ENCODE assay signal across 15 cellular contexts in the genomic region with DNA sequence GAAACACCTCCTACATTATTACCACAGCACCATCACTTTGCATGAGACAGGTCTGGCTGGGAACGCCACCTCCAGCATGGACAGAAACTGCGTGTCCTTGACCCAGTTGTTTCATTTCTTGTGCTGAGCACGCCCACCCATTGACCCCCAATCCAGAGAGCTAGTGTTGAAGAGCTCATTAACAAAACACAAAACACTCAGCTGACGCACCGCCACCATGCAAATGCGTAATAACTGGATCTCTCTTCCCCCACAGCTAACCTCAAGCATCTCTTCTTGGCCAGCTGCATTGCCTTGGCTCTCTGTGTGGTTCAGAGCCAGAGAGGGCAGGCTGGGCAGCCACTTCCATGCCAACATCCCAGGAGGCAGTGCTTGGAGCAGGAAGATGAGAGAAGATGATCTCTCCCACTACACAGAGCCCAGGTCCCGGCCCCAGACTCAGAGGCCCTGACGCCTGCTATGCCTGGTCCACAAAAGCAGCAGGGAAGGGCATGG.
DNase-seq lines count a peak whose midpoint lies in the region; ATAC-seq and TF ChIP-seq lines count a peak whose summit lies in the region.
"Had no signal": no experiment of that assay in that cellular context is flagged by ENCODE, and none has a peak within 500 bp of the region (broad histone marks: within the 10 kb centered on the region; RNA-seq: fewer than 3 reads in every experiment).

No MANE protein-coding gene starts in this region.

- no peaks in the 10 kb centered on the region for H3K27me3 ChIP-seq in ascending aorta
- H3K27me3 ChIP-seq in sigmoid colon = no peaks in the 10 kb centered on the region

- intact Hi-C loops in ascending aorta (cut with DNase I) (loop anchor here (1.0 to 5.0 kb wide), 2 partner anchors 49 to 70 kb away; no protein-coding TSS in a partner anchor), cardiac septum (cut with DNase I) (loop anchor here (5.0 kb wide), 1 partner anchor 70 kb away; no protein-coding TSS in a partner anchor), sigmoid colon (cut with DNase I) (loop anchor here (5.0 kb wide), 1 partner anchor 80 kb away; no protein-coding TSS in a partner anchor)

- H3K9me3 Mint-ChIP-seq in activated naive CD4-positive, alpha-beta T cell treated with anti-CD3 and anti-CD28 coated beads, Interleukin-2, amount 10 ng/mL, durations not matched to agents 7 days and 5 days = peaks cover 9% of the 10 kb centered on the region

- H3K36me3 Mint-ChIP-seq in activated naive CD4-positive, alpha-beta T cell treated with anti-CD3 and anti-CD28 coated beads, Interleukin-2, amount 10 ng/mL, durations not matched to agents 7 days and 5 days = peaks cover 36% of the 10 kb centered on the region
- H3K36me3 Mint-ChIP-seq: CD4-positive, CD25-positive, alpha-beta regulatory T cell had no signal

- no peak overlapping the region for H3K4me3 Mint-ChIP-seq in activated naive CD4-positive, alpha-beta T cell treated with anti-CD3 and anti-CD28 coated beads, Interleukin-2, amount 10 ng/mL, durations not matched to agents 7 days and 5 days
- H3K4me3 Mint-ChIP-seq: CD4-positive, CD25-positive, alpha-beta regulatory T cell; stimulated activated naive CD8-positive, alpha-beta T cell treated with anti-CD3 and anti-CD28 coated beads, Interleukin-15, Interleukin-2, amounts not matched to agents 100 ng/mL and 50 ng/mL, for 24 hours; T-helper 17 cell had no signal

- H3K4me1 ChIP-seq in ascending aorta (peaks cover 15 to 46% of the 10 kb centered on the region in 2 donors), sigmoid colon (peaks cover 0 to 29% (median 22%) of the 10 kb centered on the region in 4 donors)

- H3K9me3 ChIP-seq in ascending aorta = no peaks in the 10 kb centered on the region
- peaks cover 0 to 4% (median 0%) of the 10 kb centered on the region in 4 donors for H3K9me3 ChIP-seq in sigmoid colon

- TF ChIP-seq CTCF in ascending aorta (IDR thresholded peaks at IDR 0.05) (no peak), sigmoid colon (IDR thresholded peaks at IDR 0.05) (no peak)

- H3K27me3 Mint-ChIP-seq in activated naive CD4-positive, alpha-beta T cell treated with anti-CD3 and anti-CD28 coated beads, Interleukin-2, amount 10 ng/mL, durations not matched to agents 7 days and 5 days = peaks cover 18% of the 10 kb centered on the region
- H3K27me3 Mint-ChIP-seq: stimulated activated naive CD8-positive, alpha-beta T cell treated with anti-CD3 and anti-CD28 coated beads, Interleukin-15, Interleukin-2, amounts not matched to agents 100 ng/mL and 50 ng/mL, for 24 hours had no signal

- peak overlapping the region; percentile 78 to 79 for H3K27ac ChIP-seq in ascending aorta
- H3K27ac ChIP-seq in sigmoid colon = peak overlapping the region; percentile 71 to 84 (median 72)

- peak; percentile 56 to 91 (median 68) for TF ChIP-seq EP300 in sigmoid colon (IDR thresholded peaks at IDR 0.05)

- ATAC-seq in HG03460 (IDR thresholded peaks at IDR 0.05; ENCODE audit: unreplicated experiment) = no peak
- ATAC-seq in HG03045 (IDR thresholded peaks at IDR 0.05; ENCODE audit: unreplicated experiment) = no peak
- ATAC-seq in GM21786 (IDR thresholded peaks at IDR 0.05; ENCODE audit: unreplicated experiment) = no peak
- ATAC-seq: T-helper 17 cell had no signal

- no peaks in the 10 kb centered on the region for H3K36me3 ChIP-seq in ascending aorta
- no peaks in the 10 kb centered on the region for H3K36me3 ChIP-seq in sigmoid colon

- DNase-seq in M059J (ENCODE audit: low read depth) (peak; percentile 71), ascending aorta (ENCODE audit: low spot score in 2 of 2) (peak in 1 of 2 donors; percentile 85), cardiac septum (ENCODE audit: low spot score) (peak; percentile 69), sigmoid colon (peak; percentile 91)
- no peak for DNase-seq in activated naive CD4-positive, alpha-beta T cell treated with anti-CD3 and anti-CD28 coated beads, Interleukin-2, amount 10 ng/mL, durations not matched to agents 7 days and 5 days
- DNase-seq: activated CD4-positive, alpha-beta T cell treated with anti-CD3 and anti-CD28 coated beads, Interleukin-2, amount 50 U/mL, for 48 hours; activated naive CD4-positive, alpha-beta T cell; CD4-positive, CD25-positive, alpha-beta regulatory T cell; OCI-M1; stimulated activated CD4-positive, alpha-beta T cell treated with anti-CD3 and anti-CD28 coated beads, Interleukin-4, amount 100 ng/mL, for 1 hour; T-helper 17 cell had no signal

- peak overlapping the region in 1 of 2 donors; percentile 35 for H3K4me3 ChIP-seq in ascending aorta
- no peak overlapping the region for H3K4me3 ChIP-seq in sigmoid colon

- no peak overlapping the region for H3K27ac Mint-ChIP-seq in activated naive CD4-positive, alpha-beta T cell treated with anti-CD3 and anti-CD28 coated beads, Interleukin-2, amount 10 ng/mL, durations not matched to agents 7 days and 5 days
- H3K27ac Mint-ChIP-seq: CD4-positive, CD25-positive, alpha-beta regulatory T cell; stimulated activated naive CD8-positive, alpha-beta T cell treated with anti-CD3 and anti-CD28 coated beads, Interleukin-15, Interleukin-2, amounts not matched to agents 100 ng/mL and 50 ng/mL, for 24 hours; T-helper 17 cell had no signal

- CTCF ChIA-PET in activated naive CD4-positive, alpha-beta T cell treated with anti-CD3 and anti-CD28 coated beads, Interleukin-2, amount 10 ng/mL, durations not matched to agents 7 days and 5 days (lab: Charles Lee) = interaction anchor here (1.1 to 12.4 kb wide), 2 partner anchors 8 to 174 kb away, joined by 3 to 240 read pairs; a partner anchor contains a TSS

- 82 to 85% methylated on average over 8 of the region's 8 CpGs for WGBS in sigmoid colon, 2 donors

- peaks cover 23% of the 10 kb centered on the region for H3K4me1 Mint-ChIP-seq in activated naive CD4-positive, alpha-beta T cell treated with anti-CD3 and anti-CD28 coated beads, Interleukin-2, amount 10 ng/mL, durations not matched to agents 7 days and 5 days
- H3K4me1 Mint-ChIP-seq: CD4-positive, CD25-positive, alpha-beta regulatory T cell had no signal

- TF ChIP-seq POLR2A in sigmoid colon (IDR thresholded peaks at IDR 0.05) = no peak
